Comparison of ENCODE assay signal across 14 cellular contexts in the genomic region with DNA sequence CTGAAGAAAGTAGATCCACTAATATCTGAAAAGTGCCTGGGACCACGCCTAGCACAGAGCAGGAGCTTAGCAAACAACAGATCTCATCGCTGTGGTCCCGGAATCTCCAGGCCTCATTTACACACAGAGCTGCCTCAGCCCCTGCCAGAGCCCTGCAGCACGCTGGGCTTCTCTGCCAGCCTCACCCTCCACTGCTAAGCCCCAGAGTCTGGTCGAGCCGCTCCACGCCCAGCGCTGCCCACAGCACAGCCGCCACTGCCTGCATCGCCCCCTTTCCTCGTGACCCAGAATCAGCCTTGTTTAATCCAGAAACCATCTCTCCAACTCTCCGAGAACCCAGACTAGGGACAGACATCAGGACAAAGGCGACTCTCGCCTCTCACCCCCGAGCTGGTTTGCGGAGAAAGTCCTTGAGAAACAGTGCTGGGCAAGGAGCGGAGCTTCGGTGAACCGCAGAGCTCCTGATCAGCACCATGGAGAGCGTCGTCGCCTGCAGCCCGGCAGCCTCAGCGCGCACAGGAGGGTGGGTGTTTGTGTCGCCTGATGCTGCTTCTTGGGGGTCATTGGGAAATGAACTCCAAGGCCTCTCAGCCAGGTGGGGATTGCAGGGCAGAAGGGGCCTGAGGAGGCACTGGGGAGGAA.
DNase-seq lines count a peak whose midpoint lies in the region; FAIRE-seq and TF ChIP-seq lines count a peak whose summit lies in the region.
"Had no signal": no experiment of that assay in that cellular context is flagged by ENCODE, and none has a peak within 500 bp of the region (broad histone marks: within the 10 kb centered on the region; RNA-seq: fewer than 3 reads in every experiment).

No MANE protein-coding gene starts in this region.

- in situ Hi-C loops in SK-MEL-5 (cut with HindIII; ENCODE audit: low pct_unique_long_range_greater_than_20kb, low sequenced_read_pairs), result no loop called here

- H3K4me1 Mint-ChIP-seq in activated naive CD4-positive, alpha-beta T cell treated with anti-CD3 and anti-CD28 coated beads for 36 hours (ENCODE audit: low read depth), result no peaks in the 10 kb centered on the region

- no peak overlapping the region for H3K4me3 Mint-ChIP-seq in activated naive CD4-positive, alpha-beta T cell treated with anti-CD3 and anti-CD28 coated beads for 36 hours

- TF ChIP-seq CTCF in fibroblast of villous mesenchyme (IDR thresholded peaks at IDR 0.05; ENCODE audit: insufficient read depth, low read depth, low read length) (no peak), GM10266 (IDR thresholded peaks at IDR 0.05; ENCODE audit: control insufficient read depth, insufficient read depth, low read depth, missing control alignments) (no peak)

- DNase-seq in activated naive CD4-positive, alpha-beta T cell treated with anti-CD3 and anti-CD28 coated beads for 36 hours, result peak; percentile 13
- no peak for DNase-seq in activated naive CD4-positive, alpha-beta T cell treated with anti-CD3 and anti-CD28 coated beads, Interleukin-2, amount 50 U/mL, for 16 hours
- peak; percentile 26 for DNase-seq in SK-MEL-5 (ENCODE audit: low read depth, low spot score)
- DNase-seq in fibroblast of villous mesenchyme (ENCODE audit: low read depth), result peak; percentile 13
- peak; percentile 26 for DNase-seq in stimulated activated CD8-positive, alpha-beta memory T cell treated with anti-CD3 and anti-CD28 coated beads, Interleukin-4, amount 100 ng/mL, for 48 hours
- DNase-seq in H54 (ENCODE audit: insufficient read length, low spot score), result no peak
- no peak for DNase-seq in NCI-H1436 treated with DMSO at 0.1 percent for 48 hours (lab: John Stamatoyannopoulos, UW)
- no peak for DNase-seq in GM10266 (ENCODE audit: extremely low spot score)
- DNase-seq: activated naive CD4-positive, alpha-beta T cell treated with Interleukin-2 at 50 U/mL for 16 hours; AML-193; mesenchymal stem cell; NCI-H774; stimulated activated naive CD4-positive, alpha-beta T cell treated with Interleukin-2 at 50 U/mL for 16 hours; T1000 had no signal

- FAIRE-seq in H54 (lab: Jason Lieb, UNC), result no peak

- H3K9me3 Mint-ChIP-seq in activated naive CD4-positive, alpha-beta T cell treated with anti-CD3 and anti-CD28 coated beads for 36 hours, result no peaks in the 10 kb centered on the region

- H3K27ac Mint-ChIP-seq in activated naive CD4-positive, alpha-beta T cell treated with anti-CD3 and anti-CD28 coated beads for 36 hours, result no peak overlapping the region

- H3K27me3 Mint-ChIP-seq in activated naive CD4-positive, alpha-beta T cell treated with anti-CD3 and anti-CD28 coated beads for 36 hours (ENCODE audit: low read depth), result peaks cover 5% of the 10 kb centered on the region

- H3K4me3 ChIP-seq in fibroblast of villous mesenchyme (ENCODE audit: low read depth, low read length), result no peak overlapping the region

- no peaks in the 10 kb centered on the region for H3K36me3 Mint-ChIP-seq in activated naive CD4-positive, alpha-beta T cell treated with anti-CD3 and anti-CD28 coated beads for 36 hours (ENCODE audit: low read depth)

- CTCF ChIA-PET in activated naive CD4-positive, alpha-beta T cell treated with anti-CD3 and anti-CD28 coated beads for 36 hours (lab: Charles Lee), result no interaction called here

- intact Hi-C loops in activated naive CD4-positive, alpha-beta T cell treated with anti-CD3 and anti-CD28 coated beads for 36 hours (cut with micrococcal nuclease), result no loop called here

- TF ChIP-seq POLR2A in H54 (IDR thresholded peaks at IDR 0.05; ENCODE audit: low read depth, low read length), result no peak

Comparison
In these comparisons a context has a peak if more than half of its experiments do, and no peak if none do; other contexts are left out.
1. DNase-seq: peak in activated naive CD4-positive, alpha-beta T cell treated with anti-CD3 and anti-CD28 coated beads for 36 hours (single experiment), SK-MEL-5 (single experiment), fibroblast of villous mesenchyme (single experiment) and stimulated activated CD8-positive, alpha-beta memory T cell treated with anti-CD3 and anti-CD28 coated beads, Interleukin-4, amount 100 ng/mL, for 48 hours (single experiment); none in activated naive CD4-positive, alpha-beta T cell treated with anti-CD3 and anti-CD28 coated beads, Interleukin-2, amount 50 U/mL, for 16 hours (single experiment), H54 (single experiment), NCI-H1436 treated with DMSO at 0.1 percent for 48 hours (single experiment) and GM10266 (single experiment).